Comparison of ENCODE assay signal across 8 cellular contexts in the genomic region with DNA sequence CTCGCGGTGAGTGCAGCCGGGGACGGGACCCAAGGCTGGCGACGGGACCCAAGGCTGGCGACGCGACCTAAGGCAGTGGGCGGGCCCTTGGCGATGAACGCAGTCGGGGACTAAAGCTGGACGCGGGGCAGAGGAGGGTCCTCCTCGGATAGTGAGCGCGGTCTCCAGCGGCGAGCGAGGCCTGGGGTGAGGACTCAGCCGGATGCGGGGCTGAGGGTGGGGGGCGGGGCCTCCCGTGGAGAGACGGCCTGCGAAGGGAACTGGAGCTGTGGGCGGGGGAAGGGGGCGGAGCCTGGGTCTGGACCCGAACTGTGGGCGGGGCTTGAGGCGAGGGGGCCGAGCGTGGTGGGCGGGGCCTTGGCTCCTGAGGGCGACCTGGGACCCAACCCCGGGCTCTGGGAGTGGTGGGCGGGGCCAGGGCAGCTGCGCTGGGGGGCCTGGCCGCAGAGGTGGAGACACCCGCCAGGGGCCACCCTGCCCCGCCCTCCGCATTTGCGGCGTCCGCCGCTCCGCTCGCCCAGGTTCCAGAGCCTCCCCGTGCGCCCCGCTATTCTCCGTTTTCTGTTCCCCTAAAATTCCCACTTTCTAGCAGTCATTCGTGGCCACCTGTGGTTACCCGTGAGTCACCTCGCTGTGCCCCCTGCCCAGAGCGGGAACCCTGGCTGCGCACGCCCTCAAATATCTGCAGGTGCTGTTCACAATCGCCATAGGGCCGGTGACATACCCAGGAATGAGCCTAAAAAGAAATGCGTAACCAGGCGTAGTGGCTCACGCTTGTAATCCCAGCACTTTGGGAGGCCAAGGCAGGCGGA.
DNase-seq lines count a peak whose midpoint lies in the region; ATAC-seq and TF ChIP-seq lines count a peak whose summit lies in the region.

No MANE protein-coding gene starts in this region.

- peak; percentile 64 for TF ChIP-seq POLR2A in GM18951 (IDR thresholded peaks at IDR 0.05; ENCODE audit: extremely low read depth, insufficient read depth, insufficient read length)

- H3K27ac ChIP-seq in caudate nucleus (ENCODE audit: low read depth, low read length), result peak overlapping the region; percentile 98

- peak; percentile 100 for DNase-seq in AG08396 (ENCODE audit: low spot score)
- DNase-seq in NCI-H2227 treated with DMSO at 0.1 percent for 48 hours (lab: John Stamatoyannopoulos, UW), result peak; percentile 96
- DNase-seq in activated CD4-positive, CD25-positive, alpha-beta regulatory T cell (lab: John Stamatoyannopoulos, UW), result peak; percentile 96 to 99 (median 98)
- DNase-seq in caudate nucleus (lab: John Stamatoyannopoulos, UW), result peak; percentile 44 to 98 (median 94)
- peak; percentile 83 for DNase-seq in inferior parietal cortex (ENCODE audit: extremely low spot score)
- peak; percentile 58 for DNase-seq in smooth muscle cell of the brain vasculature (ENCODE audit: low read depth, low spot score)

- in situ Hi-C loops in GM18951 (cut with MboI; ENCODE audit: low sequenced_read_pairs, unreplicated experiment), result no loop called here

- peak; percentile 57 for ATAC-seq in HG03159 (IDR thresholded peaks at IDR 0.05; ENCODE audit: unreplicated experiment)

Comparison
In these comparisons a context has a peak if more than half of its experiments do, and no peak if none do; other contexts are left out.
1. Peak in every context shown above with its lines: DNase-seq, ATAC-seq and H3K27ac ChIP-seq.